In genomic region chr6:41896280-41896679, GRCh38 we compare ENCODE assay signal across 8 cellular contexts. TPM values are rescaled to one million over a fixed set of nuclear protein-coding genes. Genes with fewer than 3 reads are reported as not detected.
DNase-seq lines count a peak whose midpoint lies in the region; FAIRE-seq and TF ChIP-seq lines count a peak whose summit lies in the region.

No MANE protein-coding gene starts in this region.

- H3F3A ChIP-seq in GM23248 (ENCODE audit: insufficient read depth): 0 out of 2 replicates have a peak, but pooled peaks cover 13% of the 10 kb centered on the region

- TF ChIP-seq CTCF in OCI-LY7 (conservative IDR thresholded peaks at IDR 0.05; ENCODE audit: low read length): no peak
- no peak for TF ChIP-seq CTCF in endothelial cell of umbilical vein (IDR thresholded peaks at IDR 0.05; ENCODE audit: extremely low read depth in 1 of 2, insufficient read depth in 1 of 2, low read depth in 1 of 2, low read length in 2 of 2)

- TF ChIP-seq POLR2A in endothelial cell of umbilical vein (IDR thresholded peaks at IDR 0.05; ENCODE audit: low read depth, low read length): no peak

- H4K20me1 ChIP-seq in GM23248 (ENCODE audit: insufficient read depth) (no peaks in the 10 kb centered on the region), OCI-LY7 (ENCODE audit: insufficient read depth, low read length) (no peaks in the 10 kb centered on the region), endothelial cell of umbilical vein (replicated peaks; ENCODE audit: control insufficient read depth, extremely low read depth, insufficient read depth, low read length) (no peaks in the 10 kb centered on the region)

- no peak for DNase-seq in GM23248
- DNase-seq in OCI-LY7 (ENCODE audit: low spot score): no peak
- no peak for DNase-seq in endothelial cell of umbilical vein (ENCODE audit: low read depth, low spot score)
- DNase-seq in HTR-8/SVneo (ENCODE audit: insufficient read length, low spot score): no peak
- no peak for DNase-seq in NCI-H510A (lab: John Stamatoyannopoulos, UW)
- DNase-seq in activated CD8-positive, alpha-beta memory T cell treated with anti-CD3 and anti-CD28 coated beads for 24 hours: no peak
- DNase-seq in NCI-H146 treated with DMSO at 0.1 percent for 48 hours (lab: John Stamatoyannopoulos, UW; ENCODE audit: unreplicated experiment): no peak

- in situ Hi-C loops in GM23248 (cut with MboI): no loop called here

- dilution Hi-C loops in endothelial cell of umbilical vein (cut with MboI; ENCODE audit: extremely low pct_ligation_motif_present, low sequenced_read_pairs): no loop called here

- no peaks in the 10 kb centered on the region for H3K9me3 ChIP-seq in GM23248 (ENCODE audit: low read depth)
- no peaks in the 10 kb centered on the region for H3K9me3 ChIP-seq in OCI-LY7 (ENCODE audit: low read length)
- no peaks in the 10 kb centered on the region for H3K9me3 ChIP-seq in endothelial cell of umbilical vein (replicated peaks; ENCODE audit: control insufficient read depth, insufficient read depth, low read length)

- no peaks in the 10 kb centered on the region for H3K9me1 ChIP-seq in endothelial cell of umbilical vein (replicated peaks; ENCODE audit: control insufficient read depth, extremely low read depth, insufficient read depth, low read length)

- WGBS in GM23248 (ENCODE audit: low coverage in 1 of 2, low lambda C conversion rate in 2 of 2, missing lambda C conversion rate in 2 of 2), 2 experiments: 78% methylated on average over 3 of the region's 3 CpGs

- H2AFZ ChIP-seq in GM23248 (peak overlapping the region; percentile 88; the same call in 1 of the 2 replicates), OCI-LY7 (ENCODE audit: low read length) (peak overlapping the region; percentile 86; the same call in 1 of the 2 replicates), endothelial cell of umbilical vein (ENCODE audit: low read depth, low read length) (no peak overlapping the region)

- POLR2A ChIA-PET in OCI-LY7 (lab: Charles Lee): interaction anchor here (0.6 to 2.2 kb wide), 11 partner anchors 9 to 873 kb away, joined by 3 to 15 read pairs (median 4); partner anchors contain the start of genes BYSL and MED20
- POLR2A ChIA-PET in endothelial cell of umbilical vein (lab: Charles Lee): interaction anchor here (1.0 kb wide), 1 partner anchor 25 kb away, joined by 4 read pairs; the partner anchor contains the start of genes BYSL and MED20

- FAIRE-seq in endothelial cell of umbilical vein (lab: Jason Lieb, UNC): no peak
- no peak for FAIRE-seq in HTR-8/SVneo (lab: Jason Lieb, UNC)

- H3K9ac ChIP-seq in GM23248 (peak overlapping the region; percentile 81), endothelial cell of umbilical vein (replicated peaks; ENCODE audit: extremely low read depth, insufficient read depth, low read length) (peak overlapping the region; percentile 62), rectal smooth muscle tissue (ENCODE audit: low read length) (no peak overlapping the region)

- H3K9me2 ChIP-seq in GM23248 (ENCODE audit: insufficient read depth) (no peaks in the 10 kb centered on the region), OCI-LY7 (ENCODE audit: insufficient read depth, low read length) (no peaks in the 10 kb centered on the region)

- intact Hi-C loops in OCI-LY7 (cut with micrococcal nuclease; ENCODE audit: unreplicated experiment): no loop called here
- intact Hi-C loops in endothelial cell of umbilical vein (cut with micrococcal nuclease): no loop called here

- H3K79me2 ChIP-seq in GM23248 (ENCODE audit: insufficient read depth) (no peaks in the 10 kb centered on the region), OCI-LY7 (ENCODE audit: insufficient read depth, low read depth, low read length) (peaks cover 17% of the 10 kb centered on the region; the same call in 1 of the 2 replicates), endothelial cell of umbilical vein (ENCODE audit: control insufficient read depth, insufficient read depth, low read length) (no peaks in the 10 kb centered on the region)

- H3K4me2 ChIP-seq in GM23248 (ENCODE audit: unreplicated experiment): peak overlapping the region; percentile 92
- H3K4me2 ChIP-seq in OCI-LY7 (ENCODE audit: low read length): peak overlapping the region; percentile 92
- H3K4me2 ChIP-seq in endothelial cell of umbilical vein (ENCODE audit: insufficient read depth, low read length): peak overlapping the region; percentile 81

- H3K36me3 ChIP-seq in GM23248 (ENCODE audit: low read depth) (no peaks in the 10 kb centered on the region), OCI-LY7 (ENCODE audit: insufficient read depth, low read length) (peaks cover 16% of the 10 kb centered on the region), endothelial cell of umbilical vein (ENCODE audit: control insufficient read depth in 2 of 2, extremely low read depth in 1 of 2, insufficient read depth in 2 of 2, low read length in 2 of 2) (no peaks in the 10 kb centered on the region), rectal smooth muscle tissue (ENCODE audit: control insufficient read depth, insufficient read depth, low read length) (no peaks in the 10 kb centered on the region)

- peaks cover 5% of the 10 kb centered on the region; the same call in 1 of the 2 replicates for H3K4me1 ChIP-seq in GM23248 (ENCODE audit: insufficient read depth)
- H3K4me1 ChIP-seq in OCI-LY7 (ENCODE audit: insufficient read depth, low read length, poor library complexity, severe bottlenecking): peaks cover 29% of the 10 kb centered on the region
- peaks cover 12% of the 10 kb centered on the region for H3K4me1 ChIP-seq in endothelial cell of umbilical vein (ENCODE audit: control insufficient read depth, extremely low read depth, insufficient read depth, low read length)
- peaks cover 4% of the 10 kb centered on the region for H3K4me1 ChIP-seq in rectal smooth muscle tissue (ENCODE audit: control insufficient read depth, insufficient read depth, low read length)

- BruUV-seq in OCI-LY7 (replicated peaks; lab: Mats Ljungman, UMichigan): TSS peak; percentile 95
- BruUV-seq in endothelial cell of umbilical vein (replicated peaks; lab: Mats Ljungman, UMichigan): no TSS peak

- H3K27me3 ChIP-seq in GM23248 (replicated peaks; ENCODE audit: insufficient read depth) (no peaks in the 10 kb centered on the region), endothelial cell of umbilical vein (ENCODE audit: control insufficient read depth in 2 of 2, insufficient read depth in 2 of 2, low read length in 2 of 2) (peaks cover 0 to 2% of the 10 kb centered on the region in 2 experiments), rectal smooth muscle tissue (ENCODE audit: control insufficient read depth, insufficient read depth, low read length) (no peaks in the 10 kb centered on the region)

- peak overlapping the region; percentile 95 for H3K4me3 ChIP-seq in GM23248
- peak overlapping the region; percentile 88 for H3K4me3 ChIP-seq in OCI-LY7 (ENCODE audit: low read depth, low read length, poor library complexity, severe bottlenecking)
- H3K4me3 ChIP-seq in endothelial cell of umbilical vein (replicated peaks in 1 of 3; ENCODE audit: insufficient read depth in 1 of 3, low read depth in 1 of 3, low read length in 3 of 3): no peak overlapping the region
- peak overlapping the region; percentile 68 for H3K4me3 ChIP-seq in rectal smooth muscle tissue (ENCODE audit: low read length)

- CTCF ChIA-PET in OCI-LY7 (lab: Charles Lee; ENCODE audit: unreplicated experiment) (interaction anchor here (0.7 to 0.9 kb wide), 2 partner anchors 25 to 145 kb away, joined by 3 to 6 read pairs; partner anchors contain the start of genes BYSL and MED20), endothelial cell of umbilical vein (lab: Charles Lee) (interaction anchor here (0.6 to 1.9 kb wide), 6 partner anchors 25 to 148 kb away, joined by 3 to 14 read pairs (median 7); partner anchors contain the start of genes BYSL, MED20 and TOMM6)

- H3K27ac ChIP-seq in GM23248 (peak overlapping the region; percentile 57), OCI-LY7 (ENCODE audit: low read depth, low read length, poor library complexity, severe bottlenecking) (peak overlapping the region; percentile 83), endothelial cell of umbilical vein (ENCODE audit: insufficient read depth, low read depth, low read length) (peak overlapping the region; percentile 84), rectal smooth muscle tissue (ENCODE audit: low read depth, low read length) (no peak overlapping the region)

RNA-seq across cellular contexts. Expression of gene USP49, which starts 1.1 kb away (rescaled TPM):
- total RNA-seq in GM23248 (2014; rRNA removed; shearing (Covaris generic)): 0.97 and 2.4 TPM in 2 replicates
- polyA plus RNA-seq in GM23248 (2016; fragmentation: Nextera tagmentation; extraction: Ambion mirVana) (0.70 and 1.2 TPM in 2 replicates), endothelial cell of umbilical vein (2.1 and 2.4 TPM in 2 replicates)
- total RNA-seq in OCI-LY7 (2014; rRNA removed; shearing (Covaris generic)): 7.4 and 9.0 TPM in 2 replicates
- total RNA-seq in OCI-LY7 (2022) (17.8 and 21.4 TPM in 2 replicates), endothelial cell of umbilical vein (4.1 and 4.5 TPM in 2 replicates)
- polyA plus RNA-seq in endothelial cell of umbilical vein (2011; cell fraction: cytosol; rRNA removed): 1.2 and 1.9 TPM in 2 replicates
- polyA plus RNA-seq in endothelial cell of umbilical vein (2011; cell fraction: nucleus; rRNA removed): 10.6 and 11.7 TPM in 2 replicates
- polyA plus RNA-seq in endothelial cell of umbilical vein (2012): 4.1 and 4.6 TPM in 2 replicates
- polyA minus RNA-seq in endothelial cell of umbilical vein: 4.4 and 5.0 TPM in 2 replicates
- polyA minus RNA-seq in endothelial cell of umbilical vein (2011; cell fraction: cytosol; rRNA and poly(A)+ RNA removed): 2.4 TPM
- polyA minus RNA-seq in endothelial cell of umbilical vein (2011; cell fraction: nucleus; rRNA and poly(A)+ RNA removed): 7.1 and 9.0 TPM in 2 replicates

RNA-seq across cellular contexts. Expression of gene MED20, which starts 24.7 kb away (rescaled TPM):
- 21.0 and 30.6 TPM in 2 replicates for total RNA-seq in GM23248 (2014; rRNA removed; shearing (Covaris generic))
- 24.2 and 25.5 TPM in 2 replicates for polyA plus RNA-seq in GM23248 (2016; fragmentation: Nextera tagmentation; extraction: Ambion mirVana)
- 27.7 and 30.7 TPM in 2 replicates for total RNA-seq in OCI-LY7 (2014; rRNA removed; shearing (Covaris generic))
- 33.2 and 35.2 TPM in 2 replicates for total RNA-seq in OCI-LY7 (2022)
- total RNA-seq in endothelial cell of umbilical vein: 25.5 and 30.4 TPM in 2 replicates
- 34.8 and 37.8 TPM in 2 replicates for polyA plus RNA-seq in endothelial cell of umbilical vein
- 34.4 and 35.1 TPM in 2 replicates for polyA plus RNA-seq in endothelial cell of umbilical vein (2011; cell fraction: cytosol; rRNA removed)
- 27.9 and 28.7 TPM in 2 replicates for polyA plus RNA-seq in endothelial cell of umbilical vein (2011; cell fraction: nucleus; rRNA removed)
- polyA plus RNA-seq in endothelial cell of umbilical vein (2012): 30.1 and 36.2 TPM in 2 replicates
- polyA minus RNA-seq in endothelial cell of umbilical vein: 45.6 and 53.3 TPM in 2 replicates
- polyA minus RNA-seq in endothelial cell of umbilical vein (2011; cell fraction: cytosol; rRNA and poly(A)+ RNA removed): 17.7 TPM
- 18.3 and 27.9 TPM in 2 replicates for polyA minus RNA-seq in endothelial cell of umbilical vein (2011; cell fraction: nucleus; rRNA and poly(A)+ RNA removed)

RNA-seq across cellular contexts. Expression of gene BYSL, which starts 25.0 kb away (rescaled TPM):
- total RNA-seq in GM23248 (2014; rRNA removed; shearing (Covaris generic)): 11.0 and 12.3 TPM in 2 replicates
- polyA plus RNA-seq in GM23248 (2016; fragmentation: Nextera tagmentation; extraction: Ambion mirVana) (28.0 and 30.2 TPM in 2 replicates), endothelial cell of umbilical vein (32.9 and 33.1 TPM in 2 replicates)
- total RNA-seq in OCI-LY7 (2014; rRNA removed; shearing (Covaris generic)): 36.1 and 41.9 TPM in 2 replicates
- total RNA-seq in OCI-LY7 (2022) (43.7 and 54.5 TPM in 2 replicates), endothelial cell of umbilical vein (41.8 and 45.7 TPM in 2 replicates)
- 33.9 and 42.1 TPM in 2 replicates for polyA plus RNA-seq in endothelial cell of umbilical vein (2011; cell fraction: cytosol; rRNA removed)
- 45.7 and 60.4 TPM in 2 replicates for polyA plus RNA-seq in endothelial cell of umbilical vein (2011; cell fraction: nucleus; rRNA removed)
- polyA plus RNA-seq in endothelial cell of umbilical vein (2012): 30.0 and 38.9 TPM in 2 replicates
- polyA minus RNA-seq in endothelial cell of umbilical vein: 25.0 and 35.0 TPM in 2 replicates
- 36.4 TPM for polyA minus RNA-seq in endothelial cell of umbilical vein (2011; cell fraction: cytosol; rRNA and poly(A)+ RNA removed)
- polyA minus RNA-seq in endothelial cell of umbilical vein (2011; cell fraction: nucleus; rRNA and poly(A)+ RNA removed): 15.7 and 16.9 TPM in 2 replicates

RNA-seq across cellular contexts. Expression of gene CCND3, which starts 45.3 kb away (rescaled TPM):
- 47.8 and 48.1 TPM in 2 replicates for total RNA-seq in GM23248 (2014; rRNA removed; shearing (Covaris generic))
- polyA plus RNA-seq in GM23248 (2016; fragmentation: Nextera tagmentation; extraction: Ambion mirVana) (70.7 and 73.6 TPM in 2 replicates), endothelial cell of umbilical vein (97.0 and 98.7 TPM in 2 replicates)
- 229 and 319 TPM in 2 replicates for total RNA-seq in OCI-LY7 (2014; rRNA removed; shearing (Covaris generic))
- total RNA-seq in OCI-LY7 (2022) (244 and 303 TPM in 2 replicates), endothelial cell of umbilical vein (87.5 and 96.7 TPM in 2 replicates)
- polyA plus RNA-seq in endothelial cell of umbilical vein (2011; cell fraction: cytosol; rRNA removed): 80.5 and 93.5 TPM in 2 replicates
- 53.2 and 56.7 TPM in 2 replicates for polyA plus RNA-seq in endothelial cell of umbilical vein (2011; cell fraction: nucleus; rRNA removed)
- 87.3 and 94.2 TPM in 2 replicates for polyA plus RNA-seq in endothelial cell of umbilical vein (2012)
- polyA minus RNA-seq in endothelial cell of umbilical vein: 41.5 and 52.5 TPM in 2 replicates
- polyA minus RNA-seq in endothelial cell of umbilical vein (2011; cell fraction: cytosol; rRNA and poly(A)+ RNA removed): 48.2 TPM
- 24.4 and 25.3 TPM in 2 replicates for polyA minus RNA-seq in endothelial cell of umbilical vein (2011; cell fraction: nucleus; rRNA and poly(A)+ RNA removed)

Comparison
In these comparisons a context has a peak if more than half of its experiments do, and no peak if none do; other contexts are left out.
1. H3K4me3 ChIP-seq: peak in GM23248 (single experiment), OCI-LY7 (single experiment) and rectal smooth muscle tissue (single experiment); none in endothelial cell of umbilical vein (0 of 3).
2. Peak in every context shown above with its lines, with median percentiles within 50 percentile points of each other: H3K4me2 ChIP-seq.